ENCODE assay signal across 25 cellular contexts in genomic region chr5:98578438-98578837, GRCh38.
"Had no signal": no experiment of that assay in that cellular context is flagged by ENCODE, and none has a peak within 500 bp of the region (broad histone marks: within the 10 kb centered on the region; RNA-seq: fewer than 3 reads in every experiment).

No MANE protein-coding gene starts in this region.

- H3K27me3 ChIP-seq: colonic mucosa, dorsolateral prefrontal cortex, esophagus muscularis mucosa, esophagus squamous epithelium, foreskin keratinocyte, gastrocnemius medialis, gastroesophageal sphincter, heart left ventricle, heart right ventricle had no signal

- H3K36me3 ChIP-seq: colonic mucosa, esophagus muscularis mucosa, esophagus squamous epithelium, gastrocnemius medialis, gastroesophageal sphincter, heart left ventricle, heart right ventricle had no signal

- DNase-seq: colonic mucosa; cortex of kidney; dermis blood vessel endothelial cell; dorsolateral prefrontal cortex; effector CD4-positive, alpha-beta T cell; effector CD8-positive, alpha-beta T cell; effector memory CD4-positive, alpha-beta T cell; effector memory CD8-positive, alpha-beta T cell; endodermal cell; erythroblast; esophagus squamous epithelium; foreskin fibroblast; foreskin keratinocyte; foreskin melanocyte; gastrocnemius medialis; glutamatergic neuron; head of caudate nucleus; heart left ventricle; heart right ventricle had no signal

- FAIRE-seq: endothelial cell of umbilical vein had no signal

- H3K9me3 ChIP-seq: colonic mucosa, esophagus muscularis mucosa, esophagus squamous epithelium, gastrocnemius medialis, gastroesophageal sphincter, heart left ventricle, heart right ventricle had no signal

- ATAC-seq: effector memory CD8-positive, alpha-beta T cell; esophagus mucosa; foreskin keratinocyte; gastrocnemius medialis; gastroesophageal sphincter; heart left ventricle; heart right ventricle had no signal

- H3K27ac ChIP-seq: colonic mucosa, coronary artery, dorsolateral prefrontal cortex, epithelial cell of prostate, esophagus muscularis mucosa, esophagus squamous epithelium, foreskin keratinocyte, gastrocnemius medialis, gastroesophageal sphincter, heart left ventricle, heart right ventricle had no signal

- H3K4me1 ChIP-seq: colonic mucosa, esophagus squamous epithelium, foreskin keratinocyte, gastrocnemius medialis, heart left ventricle, heart right ventricle had no signal

- H3K4me3 ChIP-seq: colonic mucosa, coronary artery, dorsolateral prefrontal cortex, esophagus muscularis mucosa, esophagus squamous epithelium, gastrocnemius medialis, gastroesophageal sphincter, heart left ventricle, heart right ventricle had no signal
